In the genomic region with DNA sequence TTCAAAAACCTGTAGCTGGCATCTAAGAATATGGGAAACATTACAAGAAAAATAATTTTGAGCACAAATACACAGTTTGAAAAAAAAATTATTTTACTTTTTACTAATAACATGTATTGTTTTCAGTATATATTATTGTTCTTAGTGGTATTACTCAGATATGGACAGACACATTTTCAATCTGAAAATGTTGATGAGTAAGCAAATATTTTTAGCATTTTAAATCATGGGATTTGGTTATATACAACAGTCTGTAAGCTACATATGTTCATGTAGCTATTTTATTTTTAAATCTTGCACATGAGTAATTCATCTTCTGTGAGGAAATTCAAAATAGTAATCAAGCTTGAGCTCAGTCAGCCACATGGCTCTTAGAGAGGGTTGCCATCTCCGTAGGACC, we compare ENCODE assay signal across 23 cellular contexts.
"Had no signal": no experiment of that assay in that cellular context is flagged by ENCODE, and none has a peak within 500 bp of the region (broad histone marks: within the 10 kb centered on the region; RNA-seq: fewer than 3 reads in every experiment).

No MANE protein-coding gene starts in this region.

- ATAC-seq: T-cell had no signal

- H3K4me3 Mint-ChIP-seq: T-cell had no signal

- H3K9me3 Mint-ChIP-seq: T-cell had no signal

- H3K9ac ChIP-seq: KMS-11, SK-N-SH had no signal

- H3K9me3 ChIP-seq: SK-N-SH had no signal

- H3K36me3 Mint-ChIP-seq: T-cell had no signal

- H3K27ac ChIP-seq: HL-60, KMS-11 had no signal

- H3K4me2 ChIP-seq: KMS-11, SK-N-SH had no signal

- DNase-seq: Kasumi-1, MM.1S, NCI-H1092 treated with DMSO at 0.1 percent for 48 hours, NCI-H1436, NCI-H187, NCI-H2029, NCI-H2081 treated with DMSO at 0.1 percent for 48 hours, NCI-H2171, NCI-H226, NCI-H446, NCI-H510A, NCI-H524 treated with DMSO at 0.1 percent for 48 hours, NCI-H69, NCI-H774, Right ventricle myocardium superior, RPMI8226, SK-N-SH, SW 1271, T-cell had no signal

- H3K27ac Mint-ChIP-seq: T-cell had no signal

- FAIRE-seq: HTR-8/SVneo, RCC 7860 had no signal
